ENCODE assay signal across 13 cellular contexts in genomic region chr17:9292563-9292941, GRCh38.
DNase-seq lines count a peak whose midpoint lies in the region; ATAC-seq and TF ChIP-seq lines count a peak whose summit lies in the region.
"Had no signal": no experiment of that assay in that cellular context is flagged by ENCODE, and none has a peak within 500 bp of the region (broad histone marks: within the 10 kb centered on the region; RNA-seq: fewer than 3 reads in every experiment).

No MANE protein-coding gene starts in this region.

- no peak overlapping the region for H3K4me3 Mint-ChIP-seq in chondrocyte (ENCODE audit: unreplicated experiment)
- H3K4me3 Mint-ChIP-seq: activated CD8-positive, alpha-beta T cell treated with anti-CD3 and anti-CD28 coated beads for 36 hours; activated naive CD8-positive, alpha-beta T cell treated with anti-CD3 and anti-CD28 coated beads, Interleukin-2, amount 10 ng/mL, durations not matched to agents 7 days and 5 days; T-helper 17 cell had no signal

- H3K4me1 ChIP-seq in stomach = peaks cover 3 to 24% (median 15%) of the 10 kb centered on the region in 4 donors

- H3K27ac Mint-ChIP-seq in chondrocyte (ENCODE audit: unreplicated experiment) = peak overlapping the region; percentile 23
- H3K27ac Mint-ChIP-seq: activated CD8-positive, alpha-beta T cell treated with anti-CD3 and anti-CD28 coated beads for 36 hours; activated naive CD8-positive, alpha-beta T cell treated with anti-CD3 and anti-CD28 coated beads, Interleukin-2, amount 10 ng/mL, durations not matched to agents 7 days and 5 days had no signal

- no peaks in the 10 kb centered on the region for H3K36me3 ChIP-seq in stomach

- no peaks in the 10 kb centered on the region for H3K9me3 ChIP-seq in stomach

- no peaks in the 10 kb centered on the region for H3K36me3 Mint-ChIP-seq in chondrocyte (ENCODE audit: low read depth)
- H3K36me3 Mint-ChIP-seq: activated naive CD8-positive, alpha-beta T cell treated with anti-CD3 and anti-CD28 coated beads, Interleukin-2, amount 10 ng/mL, durations not matched to agents 7 days and 5 days had no signal

- H3K9me3 Mint-ChIP-seq in chondrocyte (ENCODE audit: low read depth) = no peaks in the 10 kb centered on the region
- H3K9me3 Mint-ChIP-seq: activated CD8-positive, alpha-beta T cell treated with anti-CD3 and anti-CD28 coated beads for 36 hours; activated naive CD8-positive, alpha-beta T cell treated with anti-CD3 and anti-CD28 coated beads, Interleukin-2, amount 10 ng/mL, durations not matched to agents 7 days and 5 days had no signal

- no peaks in the 10 kb centered on the region for H3K27me3 Mint-ChIP-seq in chondrocyte (ENCODE audit: low read depth)
- H3K27me3 Mint-ChIP-seq: activated CD8-positive, alpha-beta T cell treated with anti-CD3 and anti-CD28 coated beads for 36 hours; activated naive CD8-positive, alpha-beta T cell treated with anti-CD3 and anti-CD28 coated beads, Interleukin-2, amount 10 ng/mL, durations not matched to agents 7 days and 5 days; T-helper 17 cell had no signal

- no peak overlapping the region for H3K4me3 ChIP-seq in stomach

- H3K27me3 ChIP-seq in stomach = no peaks in the 10 kb centered on the region

- intact Hi-C loops in left colon (cut with DNase I, micrococcal nuclease) = loop anchor here in 1 of 2 donors (5.0 kb wide), 2 partner anchors 230 to 295 kb away; no protein-coding TSS in a partner anchor
- intact Hi-C loops in stomach (cut with DNase I; ENCODE audit: low total_unique reads) = loop anchor here (5.0 to 10.0 kb wide), 2 partner anchors 130 to 298 kb away; no protein-coding TSS in a partner anchor

- H3K27ac ChIP-seq in stomach = peak overlapping the region in 4 of 5 donors; percentile 46 to 80 (median 71)
- H3K27ac ChIP-seq: HL-60 had no signal

- no peak for TF ChIP-seq EP300 in stomach (IDR thresholded peaks at IDR 0.05)

- peaks cover 4% of the 10 kb centered on the region for H3K4me1 Mint-ChIP-seq in chondrocyte (ENCODE audit: low read depth)

- no peak for TF ChIP-seq POLR2A in stomach (IDR thresholded peaks at IDR 0.05)

- ATAC-seq in left colon = peak; percentile 5
- no peak for ATAC-seq in GM21737 (IDR thresholded peaks at IDR 0.05; ENCODE audit: unreplicated experiment)

- peak; percentile 13 for DNase-seq in GM03348 (ENCODE audit: low spot score)
- DNase-seq in chondrocyte (ENCODE audit: low spot score) = no peak
- no peak for DNase-seq in left colon
- DNase-seq in stomach = no peak
- no peak for DNase-seq in NCI-H187 treated with DMSO at 0.1 percent for 48 hours (lab: John Stamatoyannopoulos, UW)
- DNase-seq in AML-193 (lab: John Stamatoyannopoulos, UW) = no peak
- DNase-seq in NCI-H2029 treated with DMSO at 0.1 percent for 48 hours (lab: John Stamatoyannopoulos, UW) = no peak
- DNase-seq: SHP77 treated with DMSO at 0.1 percent for 48 hours had no signal

- WGBS in stomach, 5 donors = 47 to 68% (median 56%) methylated on average over 2 of the region's 2 CpGs

- TF ChIP-seq CTCF in chondrocyte (IDR thresholded peaks at IDR 0.05) (peak; percentile 29), stomach (IDR thresholded peaks at IDR 0.05) (no peak)
